ENCODE assay signal across 9 cellular contexts in the genomic region with DNA sequence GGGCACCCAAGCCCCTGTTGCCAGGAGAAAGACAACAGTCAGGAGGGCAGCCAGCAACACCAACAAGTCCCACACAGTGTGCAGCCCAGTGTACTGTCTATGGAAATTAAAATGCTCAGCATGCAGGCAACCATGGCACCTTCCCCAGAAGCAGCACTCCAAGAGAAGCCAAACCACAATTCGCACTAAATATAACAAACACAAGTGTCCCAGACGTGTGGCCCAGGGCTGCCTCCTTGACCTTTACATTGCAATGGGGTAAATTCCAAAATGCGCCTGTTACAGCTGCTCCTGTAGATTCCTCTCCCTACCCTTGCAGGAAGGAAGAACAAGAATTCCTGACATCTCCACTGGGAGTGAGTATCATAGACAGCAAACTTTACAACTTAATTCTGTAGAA.
"Had no signal": no experiment of that assay in that cellular context is flagged by ENCODE, and none has a peak within 500 bp of the region (broad histone marks: within the 10 kb centered on the region; RNA-seq: fewer than 3 reads in every experiment).

No MANE protein-coding gene starts in this region.

- H3K36me3 ChIP-seq: HAP-1 had no signal

- H2AFZ ChIP-seq: GM23248, GM23338 had no signal

- DNase-seq: GM23248, GOT3, H7, H9, HCEC 1CT, HFFc6 had no signal

- H3K9ac ChIP-seq: GM23248 had no signal

- H3K4me2 ChIP-seq: GM23338 had no signal

- H3K4me3 ChIP-seq: GM23248, GM23338, HAP-1 had no signal

- H3K4me1 ChIP-seq: HAP-1 had no signal

- H3K27ac ChIP-seq: GM23248 had no signal

- ATAC-seq: GM23338, HCT116 had no signal

- H3K9me3 ChIP-seq: HAP-1 had no signal
